ENCODE assay signal across 8 cellular contexts in genomic region chr1:11479375-11479979, GRCh38. TPM values are rescaled to one million over a fixed set of nuclear protein-coding genes. Genes with fewer than 3 reads are reported as not detected.
DNase-seq lines count a peak whose midpoint lies in the region; ATAC-seq and TF ChIP-seq lines count a peak whose summit lies in the region.

No MANE protein-coding gene starts in this region.

- intact Hi-C loops in sigmoid colon (cut with DNase I) (no loop called here), left colon (cut with DNase I, micrococcal nuclease) (no loop called here)

- TF ChIP-seq POLR2A in Peyer's patch (IDR thresholded peaks at IDR 0.05) = no peak
- no peak for TF ChIP-seq POLR2A in sigmoid colon (IDR thresholded peaks at IDR 0.05)

- H3K36me3 ChIP-seq in Peyer's patch = no peaks in the 10 kb centered on the region
- H3K36me3 ChIP-seq in sigmoid colon = no peaks in the 10 kb centered on the region

- no peak for ATAC-seq in left colon

- peaks cover 0 to 17% of the 10 kb centered on the region in 2 donors for H3K27me3 ChIP-seq in Peyer's patch
- peaks cover 34 to 93% (median 59%) of the 10 kb centered on the region in 3 donors for H3K27me3 ChIP-seq in sigmoid colon

- no peaks in the 10 kb centered on the region for H3K9me3 ChIP-seq in Peyer's patch
- H3K9me3 ChIP-seq in sigmoid colon = no peaks in the 10 kb centered on the region

- DNase-seq in Peyer's patch = no peak
- no peak for DNase-seq in epithelial cell of proximal tubule (ENCODE audit: low read depth)
- DNase-seq in sigmoid colon = no peak
- DNase-seq in inferior parietal cortex (ENCODE audit: extremely low spot score) = no peak
- no peak for DNase-seq in left colon
- DNase-seq in cerebellum (ENCODE audit: low spot score) = no peak
- no peak for DNase-seq in NCI-H1105 (lab: John Stamatoyannopoulos, UW)

- H3K4me1 ChIP-seq in Peyer's patch = peaks cover 0 to 18% (median 7%) of the 10 kb centered on the region in 4 donors
- peaks cover 0 to 21% (median 14%) of the 10 kb centered on the region in 4 donors for H3K4me1 ChIP-seq in sigmoid colon

- TF ChIP-seq CTCF in GM12875 (IDR thresholded peaks at IDR 0.05; ENCODE audit: borderline replicate concordance, insufficient read depth, low read depth, low read length) (no peak), Peyer's patch (IDR thresholded peaks at IDR 0.05) (no peak), epithelial cell of proximal tubule (conservative IDR thresholded peaks at IDR 0.05; ENCODE audit: low read depth, low read length) (no peak), sigmoid colon (IDR thresholded peaks at IDR 0.05) (no peak)

- TF ChIP-seq EP300 in sigmoid colon (IDR thresholded peaks at IDR 0.05) = no peak

- H3K27ac ChIP-seq in Peyer's patch (peak overlapping the region in 1 of 4 donors; percentile 46), sigmoid colon (no peak overlapping the region)

- WGBS in sigmoid colon, 2 donors = 3 to 6% methylated on average over 52 of the region's 52 CpGs

- H3K4me3 ChIP-seq in GM12875 (ENCODE audit: low read depth, low read length) (peak overlapping the region; percentile 53), Peyer's patch (peak overlapping the region; percentile 37 to 65 (median 54)), epithelial cell of proximal tubule (ENCODE audit: low read depth, low read length) (peak overlapping the region; percentile 50), sigmoid colon (peak overlapping the region; percentile 8 to 47 (median 36))

RNA-seq across cellular contexts. Expression of gene DISP3, which starts 0.5 kb away (rescaled TPM):
- total RNA-seq in Peyer's patch = 1 to 10 TPM in 2 of 4 donors, under 1 TPM in 1, not detected in 1; 0.54 to 2.4 (median 1.8) TPM
- 0.22 and 0.29 TPM in 2 replicates for total RNA-seq in epithelial cell of proximal tubule
- total RNA-seq in sigmoid colon = under 1 TPM in 2 of 4 donors, not detected in 2; under 0.01 to 0.28 TPM
- polyA plus RNA-seq in sigmoid colon = under 1 TPM in 1 of 3 donors, not detected in 2; 0.16 TPM
- total RNA-seq in left colon = under 1 TPM; 0.18 to 0.31 TPM
- total RNA-seq in cerebellum = 55.6 TPM

Comparison
In these comparisons a context has a peak if more than half of its experiments do, and no peak if none do; other contexts are left out.
1. RNA of gene DISP3, which starts 0.5 kb away (total RNA-seq): 55.6 TPM in cerebellum (single experiment); 0.54 to 2.4 TPM in Peyer's patch, 0.18 to 0.31 TPM in left colon, 0.22 to 0.29 TPM in epithelial cell of proximal tubule and under 0.01 to 0.28 TPM in sigmoid colon; every median in the first group is over 10 times any median in the second.
2. Peak in every context shown above with its lines, with median percentiles within 50 percentile points of each other: H3K4me3 ChIP-seq.